In the genomic region with DNA sequence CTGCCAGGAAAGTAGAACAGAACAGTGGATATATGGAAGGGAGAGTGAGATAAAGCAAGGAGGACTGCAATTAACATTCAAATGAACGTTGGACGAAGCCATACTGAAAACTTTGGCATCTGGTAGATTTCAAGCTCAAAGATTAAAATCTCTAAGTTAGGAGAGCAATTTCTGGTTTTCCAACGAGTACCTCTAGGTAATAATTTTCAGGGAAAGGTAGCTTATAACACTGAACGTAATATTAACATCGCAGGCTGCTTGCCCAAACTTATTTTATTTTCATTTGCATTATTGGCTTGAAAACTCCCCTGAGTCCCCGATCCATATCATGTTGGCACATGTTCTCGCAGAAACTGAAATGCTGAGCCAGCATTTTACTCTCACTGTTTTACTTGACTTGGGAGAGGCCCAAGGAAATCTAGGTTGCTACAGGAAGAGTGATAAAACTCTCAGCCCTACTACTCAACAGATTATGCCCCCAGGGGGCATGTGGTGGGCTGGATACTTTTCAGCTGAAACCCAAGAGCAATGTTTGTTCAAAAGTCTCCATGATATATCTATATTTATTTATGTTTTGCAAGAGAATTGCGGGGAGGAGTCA, we compare ENCODE assay signal across 21 cellular contexts.
"Had no signal": no experiment of that assay in that cellular context is flagged by ENCODE, and none has a peak within 500 bp of the region (broad histone marks: within the 10 kb centered on the region; RNA-seq: fewer than 3 reads in every experiment).

No MANE protein-coding gene starts in this region.

- H3K4me3 ChIP-seq: breast epithelium, colonic mucosa, dorsolateral prefrontal cortex, gastroesophageal sphincter, pancreas, tibial artery had no signal

- DNase-seq: activated CD4-positive, alpha-beta memory T cell treated with anti-CD3 and anti-CD28 coated beads, Interleukin-2, amount 10 ng/mL, durations not matched to agents 7 days and 5 days; activated CD4-positive, alpha-beta T cell treated with anti-CD3 and anti-CD28 coated beads, Interleukin-2, amount 10 ng/mL, durations not matched to agents 24 days and 14 days; activated effector memory CD4-positive, alpha-beta T cell treated with Interleukin-2 at 50 U/mL for 16 hours; activated naive CD4-positive, alpha-beta T cell treated with anti-CD3 and anti-CD28 coated beads for 36 hours; activated naive CD8-positive, alpha-beta T cell treated with anti-CD3 and anti-CD28 coated beads, Interleukin-2, amount 10 ng/mL, durations not matched to agents 7 days and 5 days; activated T-cell treated with anti-CD3 and anti-CD28 coated beads, Interleukin-2, amount 50 U/mL, for 72 hours; amniotic stem cell; colonic mucosa; dorsolateral prefrontal cortex; head of caudate nucleus; hypothalamus; pancreas; right cardiac atrium; stimulated activated CD4-positive, alpha-beta T cell treated with anti-CD3 and anti-CD28 coated beads, Interleukin-12 subunit alpha, Interleukin-12 subunit beta, amount 100 ng/mL, for 4 hours; stimulated activated CD4-positive, alpha-beta T cell treated with anti-CD3 and anti-CD28 coated beads, Interleukin-4, amount 100 ng/mL, for 4 hours; substantia nigra; tibial artery had no signal

- H3K27me3 ChIP-seq: breast epithelium, colonic mucosa, gastroesophageal sphincter, neutrophil, pancreas, tibial artery had no signal

- H3K27ac ChIP-seq: breast epithelium, colonic mucosa, dorsolateral prefrontal cortex, gastroesophageal sphincter, neutrophil, pancreas, tibial artery had no signal

- H3K4me1 ChIP-seq: breast epithelium, colonic mucosa, gastroesophageal sphincter, pancreas had no signal

- H3K9me3 ChIP-seq: breast epithelium, colonic mucosa, neutrophil, pancreas had no signal

- FAIRE-seq: pancreas had no signal

- H3K36me3 ChIP-seq: breast epithelium, colonic mucosa, gastroesophageal sphincter, neutrophil, pancreas, tibial artery had no signal

- ATAC-seq: activated T-cell treated with anti-CD3 and anti-CD28 coated beads, Interleukin-2, amount 50 U/mL, for 72 hours; gastroesophageal sphincter; natural killer cell treated with Interleukin-12 subunit alpha and Interleukin-12 subunit beta and Interleukin-15 and Interleukin-18, amount 100 ng/mL, for 72 hours; pancreas; right cardiac atrium had no signal
